In the genomic region with DNA sequence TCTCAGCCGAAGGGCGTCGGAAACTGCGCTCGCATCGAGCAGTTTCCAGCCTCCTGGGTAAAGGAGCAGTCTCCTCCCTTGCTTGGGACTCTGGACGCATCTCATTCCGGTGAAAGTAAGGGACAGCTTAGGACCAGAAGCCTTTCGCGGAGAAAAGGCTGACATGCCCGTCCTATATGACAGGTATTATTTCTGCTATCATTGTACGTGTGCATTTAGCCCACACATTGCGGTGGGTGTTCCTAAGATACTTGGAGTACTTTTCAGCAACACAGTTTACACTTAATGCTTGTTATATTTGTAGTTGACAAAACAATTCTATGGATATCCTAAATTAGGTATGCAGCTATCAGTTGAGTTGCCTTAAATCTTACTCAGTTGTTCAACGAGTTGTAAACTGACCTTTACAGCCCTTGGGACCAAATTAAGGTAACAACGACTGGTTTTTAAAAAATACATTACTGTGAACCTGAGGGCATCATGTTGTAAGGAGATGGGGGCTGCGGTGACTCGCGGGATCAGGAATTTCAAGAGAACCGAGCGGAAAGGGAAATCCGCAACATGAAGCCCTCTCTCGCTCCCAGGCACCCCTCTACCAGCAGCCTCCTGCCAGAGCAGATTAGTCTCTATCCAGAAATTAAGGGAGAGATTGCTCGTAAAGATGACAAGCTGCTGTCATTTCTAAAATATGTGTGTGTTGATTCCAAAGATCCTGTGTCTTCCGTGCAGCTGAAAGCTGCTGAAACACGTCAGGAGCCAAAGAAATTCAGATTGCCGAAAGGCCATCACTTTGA, we compare ENCODE assay signal across 8 cellular contexts. TPM values are rescaled to one million over a fixed set of nuclear protein-coding genes. Genes with fewer than 3 reads are reported as not detected.
A peak's percentile ranks its signal among the peaks of the same experiment; 100 is the strongest.
DNase-seq lines count a peak whose midpoint lies in the region; ATAC-seq, FAIRE-seq and TF ChIP-seq lines count a peak whose summit lies in the region.

No MANE protein-coding gene starts in this region.

- no peaks in the 10 kb centered on the region for H3K27me3 Mint-ChIP-seq in activated CD8-positive, alpha-beta memory T cell treated with anti-CD3 and anti-CD28 coated beads, Interleukin-2, amount 10 ng/mL, durations not matched to agents 7 days and 5 days
- no peaks in the 10 kb centered on the region for H3K27me3 Mint-ChIP-seq in astrocyte (ENCODE audit: low read depth, unreplicated experiment)
- H3K27me3 Mint-ChIP-seq in stimulated activated naive CD8-positive, alpha-beta T cell treated with anti-CD3 and anti-CD28 coated beads, Interleukin-15, amount 100 ng/mL, for 72 hours: no peaks in the 10 kb centered on the region

- intact Hi-C loops in kidney (cut with DNase I): no loop called here

- peak overlapping the region; percentile 81 for H3K4me3 ChIP-seq in Jurkat, Clone E6-1 (ENCODE audit: low read length)
- H3K4me3 ChIP-seq in astrocyte (ENCODE audit: insufficient read depth, low read depth, low read length) (peak overlapping the region; percentile 94), kidney (ENCODE audit: low read length in 2 of 2) (peak overlapping the region; percentile 95 to 100)

- peaks cover 4% of the 10 kb centered on the region for H3K36me3 Mint-ChIP-seq in activated CD8-positive, alpha-beta memory T cell treated with anti-CD3 and anti-CD28 coated beads, Interleukin-2, amount 10 ng/mL, durations not matched to agents 7 days and 5 days
- no peaks in the 10 kb centered on the region for H3K36me3 Mint-ChIP-seq in astrocyte (ENCODE audit: low read depth, unreplicated experiment)

- H4K20me1 ChIP-seq in astrocyte (ENCODE audit: insufficient read depth, low read length): peaks cover 11% of the 10 kb centered on the region

- H3K4me1 ChIP-seq in astrocyte (ENCODE audit: insufficient read depth, low read length): peaks cover 6% of the 10 kb centered on the region
- H3K4me1 ChIP-seq in kidney (ENCODE audit: control insufficient read depth in 1 of 2, insufficient read depth in 1 of 2, low read depth in 1 of 2, low read length in 2 of 2): peaks cover 0 to 10% of the 10 kb centered on the region in 2 donors

- H3K27ac Mint-ChIP-seq in activated CD8-positive, alpha-beta memory T cell treated with anti-CD3 and anti-CD28 coated beads, Interleukin-2, amount 10 ng/mL, durations not matched to agents 7 days and 5 days: peak overlapping the region; percentile 98
- peak overlapping the region; percentile 99 for H3K27ac Mint-ChIP-seq in astrocyte (ENCODE audit: unreplicated experiment)
- peak overlapping the region; percentile 99 to 100 for H3K27ac Mint-ChIP-seq in stimulated activated naive CD8-positive, alpha-beta T cell treated with anti-CD3 and anti-CD28 coated beads, Interleukin-15, amount 100 ng/mL, for 72 hours

- peak overlapping the region; percentile 100 for H3K4me3 Mint-ChIP-seq in activated CD8-positive, alpha-beta memory T cell treated with anti-CD3 and anti-CD28 coated beads, Interleukin-2, amount 10 ng/mL, durations not matched to agents 7 days and 5 days
- peak overlapping the region; percentile 100 for H3K4me3 Mint-ChIP-seq in astrocyte (ENCODE audit: unreplicated experiment)
- H3K4me3 Mint-ChIP-seq in stimulated activated naive CD8-positive, alpha-beta T cell treated with anti-CD3 and anti-CD28 coated beads, Interleukin-15, amount 100 ng/mL, for 72 hours: peak overlapping the region; percentile 95 to 99

- DNase-seq in activated CD8-positive, alpha-beta memory T cell treated with anti-CD3 and anti-CD28 coated beads, Interleukin-2, amount 10 ng/mL, durations not matched to agents 7 days and 5 days: no peak
- DNase-seq in activated CD8-positive, alpha-beta memory T cell treated with anti-CD3 and anti-CD28 coated beads, Interleukin-2, amount 50 U/mL, for 4 hours: no peak
- DNase-seq in Jurkat, Clone E6-1 (ENCODE audit: low read depth, low spot score): no peak
- DNase-seq in astrocyte (ENCODE audit: low read depth): peak; percentile 32
- no peak for DNase-seq in kidney
- DNase-seq in stimulated activated naive CD8-positive, alpha-beta T cell treated with anti-CD3 and anti-CD28 coated beads, Interleukin-15, amount 100 ng/mL, for 72 hours: no peak
- no peak for DNase-seq in NAMALWA (ENCODE audit: low spot score)
- DNase-seq in ureter (ENCODE audit: low spot score): no peak

- no peaks in the 10 kb centered on the region for H3K9me3 Mint-ChIP-seq in activated CD8-positive, alpha-beta memory T cell treated with anti-CD3 and anti-CD28 coated beads, Interleukin-2, amount 10 ng/mL, durations not matched to agents 7 days and 5 days (ENCODE audit: low read depth)
- no peaks in the 10 kb centered on the region for H3K9me3 Mint-ChIP-seq in astrocyte (ENCODE audit: unreplicated experiment)
- H3K9me3 Mint-ChIP-seq in stimulated activated naive CD8-positive, alpha-beta T cell treated with anti-CD3 and anti-CD28 coated beads, Interleukin-15, amount 100 ng/mL, for 72 hours: no peaks in the 10 kb centered on the region

- peaks cover 94% of the 10 kb centered on the region for H3K79me2 ChIP-seq in astrocyte (ENCODE audit: insufficient read depth, low read length)

- FAIRE-seq in astrocyte (lab: Jason Lieb, UNC) (no peak), kidney (lab: Jason Lieb, UNC) (no peak)

- no peaks in the 10 kb centered on the region for H3K27me3 ChIP-seq in astrocyte (ENCODE audit: insufficient read depth, low read length)

- H3K9ac ChIP-seq in astrocyte (ENCODE audit: low read length): peak overlapping the region; percentile 99
- peak overlapping the region; percentile 70 to 73 for H3K9ac ChIP-seq in kidney (ENCODE audit: low read length in 2 of 2)

- peak overlapping the region; percentile 87 for H2AFZ ChIP-seq in astrocyte (ENCODE audit: low read depth, low read length)

- ATAC-seq in activated CD8-positive, alpha-beta memory T cell treated with anti-CD3 and anti-CD28 coated beads, Interleukin-2, amount 10 ng/mL, durations not matched to agents 7 days and 5 days: no peak
- ATAC-seq in stimulated activated naive CD8-positive, alpha-beta T cell treated with anti-CD3 and anti-CD28 coated beads, Interleukin-15, amount 100 ng/mL, for 72 hours: peak; percentile 32

- CTCF ChIA-PET in activated CD8-positive, alpha-beta memory T cell treated with anti-CD3 and anti-CD28 coated beads, Interleukin-2, amount 10 ng/mL, durations not matched to agents 7 days and 5 days (lab: Charles Lee): interaction anchor here (0.5 to 1.7 kb wide), 8 partner anchors 10 to 1610 kb away, joined by 3 to 14 read pairs (median 4); partner anchors contain the start of gene EID1

- no peaks in the 10 kb centered on the region for H3K36me3 ChIP-seq in astrocyte (ENCODE audit: insufficient read depth, low read length)
- H3K36me3 ChIP-seq in kidney (ENCODE audit: control insufficient read depth in 1 of 2, insufficient read depth in 2 of 2, low read length in 2 of 2): no peaks in the 10 kb centered on the region

- TF ChIP-seq CTCF in astrocyte (IDR thresholded peaks at IDR 0.05; ENCODE audit: insufficient read depth, low read depth, low read length): no peak
- TF ChIP-seq CTCF in kidney (IDR thresholded peaks at IDR 0.05; ENCODE audit: borderline replicate concordance, extremely low read depth, insufficient read depth): no peak

- H3K4me1 Mint-ChIP-seq in activated CD8-positive, alpha-beta memory T cell treated with anti-CD3 and anti-CD28 coated beads, Interleukin-2, amount 10 ng/mL, durations not matched to agents 7 days and 5 days: peaks cover 41% of the 10 kb centered on the region
- peaks cover 13% of the 10 kb centered on the region for H3K4me1 Mint-ChIP-seq in astrocyte (ENCODE audit: low read depth, unreplicated experiment)
- peaks cover 36% of the 10 kb centered on the region for H3K4me1 Mint-ChIP-seq in stimulated activated naive CD8-positive, alpha-beta T cell treated with anti-CD3 and anti-CD28 coated beads, Interleukin-15, amount 100 ng/mL, for 72 hours

- peak overlapping the region; percentile 90 for H3K4me2 ChIP-seq in astrocyte (ENCODE audit: low read length)

- H3K27ac ChIP-seq in astrocyte (ENCODE audit: low read depth, low read length) (peak overlapping the region; percentile 97), kidney (ENCODE audit: low read depth in 2 of 2, low read length in 2 of 2) (peak overlapping the region; percentile 68 to 85)

- H3K9me3 ChIP-seq in astrocyte (ENCODE audit: insufficient read depth, low read depth, low read length) (no peaks in the 10 kb centered on the region), kidney (ENCODE audit: control insufficient read depth in 1 of 2, low read length in 2 of 2) (no peaks in the 10 kb centered on the region)

RNA-seq across cellular contexts. Expression of gene COPS2, which starts 0.6 kb away (rescaled TPM):
- total RNA-seq in activated CD8-positive, alpha-beta memory T cell treated with anti-CD3 and anti-CD28 coated beads, Interleukin-2, amount 10 ng/mL, durations not matched to agents 7 days and 5 days: 10 to 100 TPM; 53.3 to 68.9 TPM
- 46.8 TPM for polyA plus RNA-seq in Jurkat, Clone E6-1 (2012; ENCODE audit: insufficient read depth, insufficient read length)
- total RNA-seq in astrocyte (94.3 and 99.2 TPM in 2 replicates), kidney (60.1 TPM), ureter (70.8 TPM)
- polyA plus RNA-seq in kidney (ENCODE audit: insufficient read depth, low read depth, low replicate concordance): 42.6 TPM

RNA-seq across cellular contexts. Expression of gene GALK2, which starts 14.0 kb away (rescaled TPM):
- 10 to 100 TPM; 27.0 to 30.9 TPM for total RNA-seq in activated CD8-positive, alpha-beta memory T cell treated with anti-CD3 and anti-CD28 coated beads, Interleukin-2, amount 10 ng/mL, durations not matched to agents 7 days and 5 days
- 22.8 TPM for polyA plus RNA-seq in Jurkat, Clone E6-1 (2012; ENCODE audit: insufficient read depth, insufficient read length)
- total RNA-seq in astrocyte: 19.0 and 21.4 TPM in 2 replicates
- 40.6 TPM for total RNA-seq in kidney
- polyA plus RNA-seq in kidney (ENCODE audit: insufficient read depth, low read depth, low replicate concordance): 36.4 TPM
- total RNA-seq in ureter: 37.7 TPM
